Comparison of ENCODE assay signal across 27 cellular contexts in genomic region chr15:51444807-51445206, GRCh38.
A peak's percentile ranks its signal among the peaks of the same experiment; 100 is the strongest.
DNase-seq lines count a peak whose midpoint lies in the region; ATAC-seq, FAIRE-seq and TF ChIP-seq lines count a peak whose summit lies in the region.
"Had no signal": no experiment of that assay in that cellular context is flagged by ENCODE, and none has a peak within 500 bp of the region (broad histone marks: within the 10 kb centered on the region; RNA-seq: fewer than 3 reads in every experiment).

No MANE protein-coding gene starts in this region.

- H2AFZ ChIP-seq in HepG2 (ENCODE audit: low read length), result no peak overlapping the region
- no peak overlapping the region for H2AFZ ChIP-seq in K562 (ENCODE audit: low read depth, low read length)

- H3K9me3 ChIP-seq in HepG2 (ENCODE audit: low read length) (no peaks in the 10 kb centered on the region), right lobe of liver (no peaks in the 10 kb centered on the region), K562 (replicated peaks; ENCODE audit: control insufficient read depth, insufficient read depth, low read depth, low read length) (no peaks in the 10 kb centered on the region)
- H3K9me3 ChIP-seq: BE2C, BLaER1 had no signal

- intact Hi-C loops in HepG2 (cut with micrococcal nuclease; ENCODE audit: unreplicated experiment), result no loop called here
- intact Hi-C loops in right lobe of liver (cut with DNase I), result no loop called here
- intact Hi-C loops in K562 (cut with micrococcal nuclease), result no loop called here

- H3K9ac ChIP-seq in HepG2 (ENCODE audit: insufficient read depth, low read depth, low read length) (no peak overlapping the region), K562 (ENCODE audit: insufficient read depth in 1 of 2, low read depth in 2 of 2, low read length in 2 of 2) (no peak overlapping the region)
- H3K9ac ChIP-seq: BLaER1 had no signal

- H3K36me3 ChIP-seq in HepG2 (replicated peaks in 1 of 2; ENCODE audit: control insufficient read depth in 1 of 2, insufficient read depth in 2 of 2, low read length in 2 of 2), result peaks cover 0 to 4% of the 10 kb centered on the region in 2 experiments; a peak in 2 of 5 replicates
- H3K36me3 ChIP-seq in right lobe of liver, result peaks cover 0 to 5% (median 0%) of the 10 kb centered on the region in 4 donors
- H3K36me3 ChIP-seq in K562 (ENCODE audit: control insufficient read depth, insufficient read depth, low read length), result peaks cover 28% of the 10 kb centered on the region

- no peak for TF ChIP-seq EP300 in HepG2 (IDR thresholded peaks at IDR 0.05; ENCODE audit: low read depth in 2 of 2, low read length in 2 of 2)
- no peak for TF ChIP-seq EP300 in HepG2 (CRISPR knock-in tag; IDR thresholded peaks at IDR 0.05; ENCODE audit: borderline replicate concordance)
- no peak for TF ChIP-seq EP300 in K562 (IDR thresholded peaks at IDR 0.05; ENCODE audit: low read length)

- CTCF ChIA-PET in HepG2 (lab: Yijun Ruan, JAX; ENCODE audit: low intra/inter-chr PET ratio, low total read pairs), result no interaction called here
- CTCF ChIA-PET in K562 (lab: Yijun Ruan, JAX; ENCODE audit: low intra/inter-chr PET ratio), result no interaction called here

- no peak for TF ChIP-seq CTCF in HepG2 (CRISPR knock-in tag; IDR thresholded peaks at IDR 0.05)
- TF ChIP-seq CTCF in right lobe of liver (IDR thresholded peaks at IDR 0.05), result no peak
- no peak for TF ChIP-seq CTCF in K562 (IDR thresholded peaks at IDR 0.05 in 2 of 3, conservative IDR thresholded peaks at IDR 0.05 in 1 of 3; ENCODE audit: insufficient read depth in 2 of 3, low read depth in 1 of 3, low read length in 3 of 3)

- FAIRE-seq in HepG2 (lab: Jason Lieb, UNC), result no peak
- FAIRE-seq in K562 (lab: Jason Lieb, UNC), result no peak
- FAIRE-seq: A204.1, GM12878, GM12892, GM18507 had no signal

- TF ChIP-seq RAD21 in HepG2 (CRISPR knock-in tag; IDR thresholded peaks at IDR 0.05) (no peak), K562 (CRISPR knock-in tag; conservative IDR thresholded peaks at IDR 0.05 in 1 of 2, IDR thresholded peaks at IDR 0.05 in 1 of 2) (no peak)

- H4K20me1 ChIP-seq in HepG2 (ENCODE audit: insufficient read depth, low read length) (no peaks in the 10 kb centered on the region), K562 (replicated peaks; ENCODE audit: control insufficient read depth, insufficient read depth, low read length) (no peaks in the 10 kb centered on the region)
- H4K20me1 ChIP-seq: BLaER1 had no signal

- H3K9me1 ChIP-seq in K562 (ENCODE audit: control insufficient read depth, insufficient read depth, low read length), result no peaks in the 10 kb centered on the region

- H3K79me2 ChIP-seq in HepG2 (ENCODE audit: insufficient read depth, low read length), result no peaks in the 10 kb centered on the region
- no peaks in the 10 kb centered on the region for H3K79me2 ChIP-seq in K562 (ENCODE audit: control insufficient read depth, insufficient read depth, low read length)

- H3K4me2 ChIP-seq in HepG2 (ENCODE audit: low read depth, low read length) (no peak overlapping the region), K562 (ENCODE audit: insufficient read depth, low read length) (no peak overlapping the region)
- H3K4me2 ChIP-seq: BLaER1 had no signal

- BruUV-seq in HepG2 (replicated peaks; lab: Mats Ljungman, UMichigan) (no TSS peak), K562 (replicated peaks; lab: Mats Ljungman, UMichigan) (no TSS peak)

- POLR2A ChIA-PET in HepG2 (lab: Yijun Ruan, JAX) (no interaction called here), K562 (lab: Yijun Ruan, JAX) (interaction anchor here (0.8 kb wide), 1 partner anchor 14 kb away, joined by 3 read pairs; no protein-coding TSS in a partner anchor)

- no peaks in the 10 kb centered on the region for H3K27me3 ChIP-seq in HepG2 (ENCODE audit: control insufficient read depth in 1 of 2, insufficient read depth in 2 of 2, low read length in 2 of 2)
- no peaks in the 10 kb centered on the region for H3K27me3 ChIP-seq in right lobe of liver
- no peaks in the 10 kb centered on the region for H3K27me3 ChIP-seq in K562 (ENCODE audit: control insufficient read depth in 2 of 2, insufficient read depth in 2 of 2, low read length in 2 of 2)
- H3K27me3 ChIP-seq: BE2C, BLaER1 had no signal

- H3K4me1 ChIP-seq in HepG2 (ENCODE audit: insufficient read depth, low read length), result peaks cover 10% of the 10 kb centered on the region
- no peaks in the 10 kb centered on the region for H3K4me1 ChIP-seq in right lobe of liver
- H3K4me1 ChIP-seq in K562 (replicated peaks in 1 of 2; ENCODE audit: control insufficient read depth in 2 of 2, insufficient read depth in 2 of 2, low read length in 2 of 2), result no peaks in the 10 kb centered on the region
- H3K4me1 ChIP-seq: BLaER1 had no signal

- in situ Hi-C loops in HepG2 (cut with HindIII; ENCODE audit: extremely low pct_ligation_motif_present, low pct_unique_long_range_greater_than_20kb), result no loop called here
- in situ Hi-C loops in K562 (cut with MboI), result no loop called here

- no peak for TF ChIP-seq POLR2A in HepG2 (IDR thresholded peaks at IDR 0.05; ENCODE audit: insufficient read depth in 1 of 2, low read depth in 2 of 2, low read length in 2 of 2)
- no peak for TF ChIP-seq POLR2A in right lobe of liver (IDR thresholded peaks at IDR 0.05)
- TF ChIP-seq POLR2A in K562 (conservative IDR thresholded peaks at IDR 0.05), result no peak

- ATAC-seq in HepG2 (no peak), right lobe of liver (no peak), K562 (no peak), GM18858 (IDR thresholded peaks at IDR 0.05; ENCODE audit: unreplicated experiment) (no peak)

- H3K4me3 ChIP-seq in HepG2 (replicated peaks in 1 of 3; ENCODE audit: insufficient read depth in 1 of 3, low read depth in 2 of 3, low read length in 3 of 3) (no peak overlapping the region), right lobe of liver (no peak overlapping the region), K562 (no peak overlapping the region)
- H3K4me3 ChIP-seq: BLaER1, GM12878 had no signal

- 98% methylated on average over 1 of the region's 1 CpG for WGBS in HepG2 (ENCODE audit: low lambda C conversion rate)
- WGBS in right lobe of liver (ENCODE audit: insufficient coverage, low coverage, low lambda C conversion rate, missing lambda C conversion rate), result 100% methylated on average over 1 of the region's 1 CpG
- 85% methylated on average over 1 of the region's 1 CpG for WGBS in K562 (ENCODE audit: insufficient coverage, low coverage, missing lambda C conversion rate)

- H3K27ac ChIP-seq in HepG2 (ENCODE audit: extremely low read length, insufficient read depth, low read length) (no peak overlapping the region), right lobe of liver (no peak overlapping the region), K562 (ENCODE audit: extremely low read depth, low read depth, low read length) (no peak overlapping the region)
- H3K27ac ChIP-seq: BLaER1 had no signal

- DNase-seq in HepG2 (ENCODE audit: low spot score) (no peak), right lobe of liver (no peak), NCI-H226 (peak; percentile 24), K562 (ENCODE audit: extremely low read depth in 1 of 4, low spot score in 3 of 4) (no peak), GM19238 (ENCODE audit: insufficient read length, low spot score) (no peak), NCI-H2171 (lab: John Stamatoyannopoulos, UW) (no peak)
- DNase-seq: 8988T; ACHN; BE2C; C1 segment of cervical spinal cord; CD4-positive, alpha-beta memory T cell; CD4-positive, CD25-positive, alpha-beta regulatory T cell; CD8-positive, alpha-beta memory T cell; COR-L47; DMS 273 treated with DMSO at 0.1 percent for 48 hours; DMS153; DMS53; DMS79; DND-41; EL; GDM1 had no signal

TF ChIP-seq in HepG2, 621 proteins besides CTCF, POLR2A, EP300 and RAD21:
- TF ChIP-seq ZNF317 (CRISPR knock-in tag; IDR thresholded peaks at IDR 0.05), result peak; percentile 73; the same call in 1 of the 2 replicates
- no peak for TF ChIP-seq LRRFIP1 (CRISPR knock-in tag; conservative IDR thresholded peaks at IDR 0.05)

TF ChIP-seq in K562, 482 proteins besides CTCF, POLR2A, EP300 and RAD21:
- TF ChIP-seq MEIS2 (IDR thresholded peaks at IDR 0.05; ENCODE audit: partially characterized antibody) (peak; percentile 4), PKNOX1 (IDR thresholded peaks at IDR 0.05) (peak; percentile 58), ZNF165 (CRISPR knock-in tag; IDR thresholded peaks at IDR 0.05; ENCODE audit: borderline replicate concordance) (no peak), ZNF24 (IDR thresholded peaks at IDR 0.05) (no peak), TRIM28 (IDR thresholded peaks at IDR 0.05) (peak; percentile 70; the same call in 1 of the 2 replicates), SOX6 (IDR thresholded peaks at IDR 0.05) (peak; percentile 22; the same call in 1 of the 2 replicates), TEAD1 (CRISPR knock-in tag; IDR thresholded peaks at IDR 0.05) (no peak)

Comparison
In these comparisons a context has a peak if more than half of its experiments do, and no peak if none do; other contexts are left out.
1. Of the 241 proteins assayed by ChIP-seq in both HepG2 and K562: peak only in HepG2: none; only in K562: MEIS2 and SOX6; in both: none; in neither: 239.